ENCODE assay signal across 7 cellular contexts in genomic region chr17:55770220-55770870, GRCh38. TPM values are rescaled to one million over a fixed set of nuclear protein-coding genes. Genes with fewer than 3 reads are reported as not detected.
DNase-seq lines count a peak whose midpoint lies in the region; ATAC-seq and TF ChIP-seq lines count a peak whose summit lies in the region.

No MANE protein-coding gene starts in this region.

- no peak for DNase-seq in GM06990 (ENCODE audit: extremely low read depth, insufficient read length)
- peak; percentile 75 for DNase-seq in NCI-H1092 treated with DMSO at 0.1 percent for 48 hours (lab: John Stamatoyannopoulos, UW)
- DNase-seq in right atrium auricular region (ENCODE audit: low spot score), result no peak
- peak; percentile 50 for DNase-seq in stromal cell of bone marrow (ENCODE audit: low read depth)
- no peak for DNase-seq in stimulated activated naive CD8-positive, alpha-beta T cell treated with anti-CD3 and anti-CD28 coated beads, Interleukin-15, Interleukin-2, amounts not matched to agents 100 U/mL and 50 U/mL, for 24 hours

- H3K4me1 ChIP-seq in right atrium auricular region, result peaks cover 0 to 14% of the 10 kb centered on the region in 2 donors

- peak; percentile 31 for TF ChIP-seq CTCF in GM06990 (IDR thresholded peaks at IDR 0.05; ENCODE audit: insufficient read depth, low read length, poor library complexity, severe bottlenecking)
- TF ChIP-seq CTCF in VCaP (conservative IDR thresholded peaks at IDR 0.05), result peak; percentile 85
- TF ChIP-seq CTCF in right atrium auricular region (IDR thresholded peaks at IDR 0.05), result peak; percentile 34 to 78

- H3K27me3 ChIP-seq in GM06990 (replicated peaks; ENCODE audit: control insufficient read depth, insufficient read depth, low read length) (no peaks in the 10 kb centered on the region), right atrium auricular region (no peaks in the 10 kb centered on the region)

- H3K36me3 ChIP-seq in GM06990 (ENCODE audit: control insufficient read depth, insufficient read depth, low read length), result no peaks in the 10 kb centered on the region; the same call in 1 of the 2 replicates
- H3K36me3 ChIP-seq in right atrium auricular region, result peaks cover 40% of the 10 kb centered on the region

- no peaks in the 10 kb centered on the region for H3K9me3 ChIP-seq in right atrium auricular region

- no peak overlapping the region for H3K4me3 ChIP-seq in GM06990 (replicated peaks; ENCODE audit: low read depth, low read length)
- H3K4me3 ChIP-seq in right atrium auricular region, result no peak overlapping the region

- no peak for ATAC-seq in stimulated activated naive CD8-positive, alpha-beta T cell treated with anti-CD3 and anti-CD28 coated beads, Interleukin-15, Interleukin-2, amounts not matched to agents 100 U/mL and 50 U/mL, for 24 hours
- ATAC-seq in HG02759 (IDR thresholded peaks at IDR 0.05; ENCODE audit: unreplicated experiment), result no peak

- H3K27ac ChIP-seq in VCaP (no peak overlapping the region), right atrium auricular region (peak overlapping the region in 1 of 2 donors; percentile 7)

RNA-seq across cellular contexts. Expression of gene PCTP, which starts 19.5 kb away (rescaled TPM):
- 10 to 100 TPM; 15.1 to 27.0 TPM for total RNA-seq in right atrium auricular region

RNA-seq across cellular contexts. Expression of gene TMEM100, which starts 47.7 kb away (rescaled TPM):
- 10 to 100 TPM; 18.0 to 26.1 TPM for total RNA-seq in right atrium auricular region

Comparison
In these comparisons a context has a peak if more than half of its experiments do, and no peak if none do; other contexts are left out.
1. DNase-seq: peak in NCI-H1092 treated with DMSO at 0.1 percent for 48 hours (single experiment) and stromal cell of bone marrow (single experiment); none in GM06990 (single experiment), right atrium auricular region (single experiment) and stimulated activated naive CD8-positive, alpha-beta T cell treated with anti-CD3 and anti-CD28 coated beads, Interleukin-15, Interleukin-2, amounts not matched to agents 100 U/mL and 50 U/mL, for 24 hours (single experiment).
2. CTCF ChIP-seq: peak in every context shown above with its lines; median percentile 85 in VCaP; 56 in right atrium auricular region; 31 in GM06990.